In the genomic region with DNA sequence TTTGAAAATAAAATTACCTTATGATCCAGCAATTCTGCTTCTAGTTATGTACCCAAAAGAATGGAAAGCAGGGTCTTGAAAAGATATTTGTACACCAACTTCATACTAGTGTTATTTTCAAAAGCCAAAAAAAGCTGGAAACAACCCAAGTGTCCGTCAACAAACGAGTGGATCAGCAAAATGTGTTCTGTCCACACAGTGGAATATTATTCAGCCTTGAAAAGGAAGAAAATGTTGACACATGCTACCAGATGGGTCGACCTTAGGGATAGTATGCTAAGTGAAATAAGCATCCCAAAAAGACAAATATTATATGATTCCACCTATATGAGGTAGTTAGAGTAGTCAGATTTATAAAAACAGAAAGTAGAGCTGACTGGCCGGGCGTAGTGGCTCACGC, we compare ENCODE assay signal across 27 cellular contexts.
"Had no signal": no experiment of that assay in that cellular context is flagged by ENCODE, and none has a peak within 500 bp of the region (broad histone marks: within the 10 kb centered on the region; RNA-seq: fewer than 3 reads in every experiment).

No MANE protein-coding gene starts in this region.

- ATAC-seq: stimulated activated effector memory CD8-positive, alpha-beta T cell treated with anti-CD3 and anti-CD28 coated beads, Interleukin-12 subunit alpha, Interleukin-12 subunit beta, amount 100 ng/mL, for 72 hours; stimulated activated memory B cell treated with anti-CD40 and anti-IgM and Interleukin-4, amounts not matched to agents 10 μg/mL and 1 μg/mL and 100 μg/mL, for 72 hours; stimulated activated naive B cell treated with anti-CD40 and anti-IgM and Interleukin-4, amounts not matched to agents 10 μg/mL and 1 μg/mL and 100 μg/mL, for 72 hours; stimulated activated naive CD8-positive, alpha-beta T cell treated with anti-CD3 and anti-CD28 coated beads, Interleukin-15, amount 100 ng/mL, for 72 hours; stimulated activated naive CD8-positive, alpha-beta T cell treated with anti-CD3 and anti-CD28 coated beads, Interleukin-15, Interleukin-2, amounts not matched to agents 100 U/mL and 50 U/mL, for 24 hours; upper lobe of right lung had no signal

- H3K36me3 ChIP-seq: stomach, suprapubic skin, thoracic aorta, thyroid gland, tibial artery, tibial nerve, transverse colon, upper lobe of left lung, upper lobe of right lung, uterus, vagina had no signal

- H3K27ac ChIP-seq: stomach, suprapubic skin, testis, thoracic aorta, thyroid gland, tibial artery, tibial nerve, transverse colon, upper lobe of left lung, upper lobe of right lung, uterus, vagina had no signal

- H3K4me3 ChIP-seq: stomach, suprapubic skin, testis, thoracic aorta, thyroid gland, tibial artery, tibial nerve, transverse colon, upper lobe of left lung, upper lobe of right lung, uterus, vagina had no signal

- FAIRE-seq: urothelium cell line had no signal

- DNase-seq: stimulated activated CD4-positive, alpha-beta T cell treated with anti-CD3 and anti-CD28 coated beads, Interleukin-2, amount 100 ng/mL, for 48 hours; stimulated activated CD4-positive, alpha-beta T cell treated with anti-CD3 and anti-CD28 coated beads, Interleukin-4, amount 100 ng/mL, for 1 hour; stimulated activated CD4-positive, alpha-beta T cell treated with anti-CD3 and anti-CD28 coated beads, Interleukin-4, amount 100 ng/mL, for 24 hours; stimulated activated CD4-positive, alpha-beta T cell treated with anti-CD3 and anti-CD28 coated beads, Interleukin-4, amount 100 ng/mL, for 4 hours; stimulated activated CD8-positive, alpha-beta memory T cell treated with anti-CD3 and anti-CD28 coated beads, Interleukin-4, amount 100 ng/mL, for 48 hours; stimulated activated naive B cell treated with anti-CD40 and anti-IgM and Interleukin-4, amounts not matched to agents 10 μg/mL and 1 μg/mL and 100 μg/mL, for 72 hours; stimulated activated naive CD4-positive, alpha-beta T cell; stimulated activated naive CD4-positive, alpha-beta T cell treated with Interleukin-2 at 50 U/mL for 16 hours; stimulated activated naive CD8-positive, alpha-beta T cell treated with anti-CD3 and anti-CD28 coated beads, Interleukin-15, amount 100 ng/mL, for 72 hours; stimulated activated naive CD8-positive, alpha-beta T cell treated with anti-CD3 and anti-CD28 coated beads, Interleukin-15, Interleukin-2, amounts not matched to agents 100 U/mL and 50 U/mL, for 24 hours; stomach; substantia nigra; testis; thyroid gland; tibial artery; transverse colon; trophoblast cell; upper lobe of left lung; upper lobe of right lung; uterus had no signal

- H3K9me3 ChIP-seq: stomach, suprapubic skin, testis, thoracic aorta, thyroid gland, tibial artery, tibial nerve, transverse colon, upper lobe of left lung, upper lobe of right lung, uterus, vagina had no signal

- H3K27me3 ChIP-seq: suprapubic skin, testis, thyroid gland, tibial nerve, transverse colon, upper lobe of left lung, upper lobe of right lung, uterus, vagina had no signal

- H3K4me1 ChIP-seq: stomach, testis, thyroid gland, tibial artery, transverse colon, upper lobe of left lung, uterus had no signal
